Comparison of ENCODE assay signal across 1 cellular context in the genomic region with DNA sequence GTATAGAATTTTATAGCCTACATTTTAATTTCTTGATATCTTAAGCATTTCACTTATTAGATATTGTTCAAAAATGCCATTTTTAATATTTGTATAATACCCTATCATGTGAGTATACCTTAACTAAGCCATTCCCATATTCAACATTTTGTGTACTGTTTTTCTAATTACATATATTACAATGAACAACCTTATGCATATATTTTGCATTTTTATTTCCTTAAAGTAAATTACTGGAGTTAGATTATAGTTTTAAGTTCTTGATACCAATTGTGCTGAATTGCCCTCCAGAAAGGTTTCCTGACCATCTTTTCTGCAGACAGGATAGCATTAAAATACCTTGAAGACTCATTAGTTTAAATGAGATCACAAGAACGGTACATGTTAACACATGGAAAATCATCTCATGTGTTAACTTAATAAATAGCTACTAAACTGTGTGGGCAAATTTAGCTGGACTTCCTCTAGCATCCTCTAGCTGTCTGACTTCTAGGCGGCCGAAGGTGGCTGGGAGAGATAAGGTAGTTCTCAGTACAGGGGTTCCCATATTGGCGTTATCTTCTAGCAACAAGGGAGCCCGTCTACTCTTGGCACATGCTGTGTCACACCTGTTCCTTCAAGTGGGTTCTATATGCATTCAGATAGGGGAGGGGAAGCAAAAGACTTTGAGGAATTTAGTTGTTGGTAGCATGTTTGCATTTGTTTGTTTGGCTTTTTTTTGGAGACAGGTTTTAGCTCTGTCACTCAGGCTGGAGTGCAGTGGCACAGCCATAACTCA.
TF ChIP-seq lines count a peak whose summit lies in the region.

No MANE protein-coding gene starts in this region.

TF ChIP-seq in GM12878, 131 proteins besides CTCF, POLR2A, EP300 and RAD21:
- TF ChIP-seq, protein P1, sequence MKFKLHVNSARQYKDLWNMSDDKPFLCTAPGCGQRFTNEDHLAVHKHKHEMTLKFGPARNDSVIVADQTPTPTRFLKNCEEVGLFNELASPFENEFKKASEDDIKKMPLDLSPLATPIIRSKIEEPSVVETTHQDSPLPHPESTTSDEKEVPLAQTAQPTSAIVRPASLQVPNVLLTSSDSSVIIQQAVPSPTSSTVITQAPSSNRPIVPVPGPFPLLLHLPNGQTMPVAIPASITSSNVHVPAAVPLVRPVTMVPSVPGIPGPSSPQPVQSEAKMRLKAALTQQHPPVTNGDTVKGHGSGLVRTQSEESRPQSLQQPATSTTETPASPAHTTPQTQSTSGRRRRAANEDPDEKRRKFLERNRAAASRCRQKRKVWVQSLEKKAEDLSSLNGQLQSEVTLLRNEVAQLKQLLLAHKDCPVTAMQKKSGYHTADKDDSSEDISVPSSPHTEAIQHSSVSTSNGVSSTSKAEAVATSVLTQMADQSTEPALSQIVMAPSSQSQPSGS (IDR thresholded peaks at IDR 0.05; ENCODE audit: low read length), result no peak
- TF ChIP-seq, protein P2, sequence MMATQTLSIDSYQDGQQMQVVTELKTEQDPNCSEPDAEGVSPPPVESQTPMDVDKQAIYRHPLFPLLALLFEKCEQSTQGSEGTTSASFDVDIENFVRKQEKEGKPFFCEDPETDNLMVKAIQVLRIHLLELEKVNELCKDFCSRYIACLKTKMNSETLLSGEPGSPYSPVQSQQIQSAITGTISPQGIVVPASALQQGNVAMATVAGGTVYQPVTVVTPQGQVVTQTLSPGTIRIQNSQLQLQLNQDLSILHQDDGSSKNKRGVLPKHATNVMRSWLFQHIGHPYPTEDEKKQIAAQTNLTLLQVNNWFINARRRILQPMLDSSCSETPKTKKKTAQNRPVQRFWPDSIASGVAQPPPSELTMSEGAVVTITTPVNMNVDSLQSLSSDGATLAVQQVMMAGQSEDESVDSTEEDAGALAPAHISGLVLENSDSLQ (IDR thresholded peaks at IDR 0.05), result no peak
- no peak for TF ChIP-seq HCFC1 (IDR thresholded peaks at IDR 0.05; ENCODE audit: low read length)
- TF ChIP-seq, protein P3, sequence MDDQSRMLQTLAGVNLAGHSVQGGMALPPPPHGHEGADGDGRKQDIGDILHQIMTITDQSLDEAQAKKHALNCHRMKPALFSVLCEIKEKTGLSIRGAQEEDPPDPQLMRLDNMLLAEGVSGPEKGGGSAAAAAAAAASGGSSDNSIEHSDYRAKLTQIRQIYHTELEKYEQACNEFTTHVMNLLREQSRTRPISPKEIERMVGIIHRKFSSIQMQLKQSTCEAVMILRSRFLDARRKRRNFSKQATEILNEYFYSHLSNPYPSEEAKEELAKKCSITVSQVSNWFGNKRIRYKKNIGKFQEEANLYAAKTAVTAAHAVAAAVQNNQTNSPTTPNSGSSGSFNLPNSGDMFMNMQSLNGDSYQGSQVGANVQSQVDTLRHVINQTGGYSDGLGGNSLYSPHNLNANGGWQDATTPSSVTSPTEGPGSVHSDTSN (IDR thresholded peaks at IDR 0.05; ENCODE audit: insufficient replicate concordance, low read depth, low read length), result no peak
